Comparison of ENCODE assay signal across 22 cellular contexts in the genomic region with DNA sequence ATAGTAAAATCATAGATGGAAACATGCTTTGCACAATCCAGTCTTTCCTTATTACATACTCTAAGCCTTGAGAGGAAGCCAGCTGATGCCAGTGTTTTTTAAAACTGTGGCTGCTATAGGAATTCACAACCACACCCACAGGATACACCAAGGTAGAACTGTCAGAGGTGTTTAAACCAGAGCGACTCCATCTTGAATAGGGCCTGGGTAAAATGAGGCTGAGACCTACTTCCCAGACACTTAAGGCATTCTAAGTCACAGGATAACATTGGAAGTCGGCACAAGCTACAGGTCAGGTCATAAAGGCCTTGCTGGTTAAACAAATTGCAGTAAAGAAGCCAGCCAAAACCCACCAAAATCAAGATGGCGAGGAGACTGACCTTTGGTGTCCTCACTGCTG. TPM values are rescaled to one million over a fixed set of nuclear protein-coding genes. Genes with fewer than 3 reads are reported as not detected.
"Had no signal": no experiment of that assay in that cellular context is flagged by ENCODE, and none has a peak within 500 bp of the region (broad histone marks: within the 10 kb centered on the region; RNA-seq: fewer than 3 reads in every experiment).

No MANE protein-coding gene starts in this region.

- H2AFZ ChIP-seq: parathyroid adenoma had no signal

- H3K9ac ChIP-seq: parathyroid adenoma had no signal

- H3K4me3 ChIP-seq: esophagus muscularis mucosa, gastroesophageal sphincter, left ventricle myocardium inferior, lower lobe of right lung, prostate gland, right lobe of liver, thoracic aorta, transverse colon had no signal

- H3K9me3 ChIP-seq: prostate gland, right lobe of liver had no signal

- H3K4me1 ChIP-seq: prostate gland had no signal

- ATAC-seq: effector memory CD8-positive, alpha-beta T cell; gastroesophageal sphincter; left cardiac atrium; lower lobe of right lung; right lobe of liver; stimulated activated naive B cell treated with anti-CD40 and anti-IgM and Interleukin-4, amounts not matched to agents 10 μg/mL and 1 μg/mL and 100 μg/mL, for 72 hours; stimulated activated naive CD8-positive, alpha-beta T cell treated with anti-CD3 and anti-CD28 coated beads, Interleukin-15, amount 100 ng/mL, for 72 hours had no signal

- H3K27ac ChIP-seq: epithelial cell of prostate, esophagus muscularis mucosa, gastroesophageal sphincter, left ventricle myocardium inferior, lower lobe of right lung, parathyroid adenoma, prostate gland, right lobe of liver, spleen, thoracic aorta, transverse colon had no signal

- DNase-seq: effector memory CD8-positive, alpha-beta T cell; glutamatergic neuron; kidney; left cardiac atrium; left ventricle myocardium inferior; lower lobe of right lung; naive B cell; retina; right lobe of liver; spleen; stimulated activated CD4-positive, alpha-beta T cell treated with anti-CD3 and anti-CD28 coated beads, Interleukin-15, amount 100 ng/mL, for 24 hours; stimulated activated CD4-positive, alpha-beta T cell treated with anti-CD3 and anti-CD28 coated beads, Interleukin-1b, Interleukin-23, amount 100 ng/mL, for 48 hours; stimulated activated CD4-positive, alpha-beta T cell treated with anti-CD3 and anti-CD28 coated beads, Interleukin-4, amount 100 ng/mL, for 24 hours; stimulated activated naive B cell treated with anti-CD40 and anti-IgM and Interleukin-4, amounts not matched to agents 10 μg/mL and 1 μg/mL and 100 μg/mL, for 72 hours; stimulated activated naive CD8-positive, alpha-beta T cell treated with anti-CD3 and anti-CD28 coated beads, Interleukin-15, amount 100 ng/mL, for 72 hours; transverse colon had no signal

- H3K79me2 ChIP-seq: parathyroid adenoma had no signal

- H3K27me3 ChIP-seq: esophagus muscularis mucosa, gastroesophageal sphincter, right lobe of liver, spleen, transverse colon had no signal

RNA-seq across cellular contexts. Expression of a gene that starts 1.7 kb away (rescaled TPM):
- total RNA-seq: left ventricle myocardium inferior had no signal
